7 cellular contexts compared by ENCODE assay signal in the genomic region with DNA sequence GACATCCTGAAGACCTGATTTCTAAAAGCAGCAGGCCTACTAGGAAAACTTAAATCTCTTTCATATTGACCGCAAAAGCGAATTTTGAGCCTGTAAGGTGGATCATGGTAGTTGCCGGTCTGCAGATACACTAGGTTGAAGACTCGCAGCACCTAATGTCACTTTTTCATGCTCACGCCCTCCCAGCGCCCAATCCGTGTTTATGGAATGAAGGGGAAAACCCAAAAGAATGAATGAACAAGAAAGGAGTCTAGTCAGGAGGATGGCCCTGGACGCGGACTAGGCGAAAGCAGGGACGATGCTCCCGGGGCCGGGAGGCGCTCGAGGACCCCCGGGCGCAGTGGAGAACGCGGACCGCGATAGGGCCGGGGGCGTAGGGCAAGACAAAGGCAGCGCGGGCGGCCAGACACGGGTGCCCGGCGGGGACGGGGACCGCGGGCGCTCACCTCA. TPM values are rescaled to one million over a fixed set of nuclear protein-coding genes. Genes with fewer than 3 reads are reported as not detected.
DNase-seq lines count a peak whose midpoint lies in the region; ATAC-seq, FAIRE-seq and TF ChIP-seq lines count a peak whose summit lies in the region.

No MANE protein-coding gene starts in this region.

- H3K4me3 ChIP-seq in bronchial epithelial cell (ENCODE audit: low read depth, low read length): peak overlapping the region; percentile 99
- H3K4me3 ChIP-seq in mesodermal cell (ENCODE audit: extremely low read depth, insufficient read depth, low read length, poor library complexity, severe bottlenecking): peak overlapping the region; percentile 77

- no peaks in the 10 kb centered on the region for H3K27me3 ChIP-seq in bronchial epithelial cell (ENCODE audit: control insufficient read depth, insufficient read depth, low read length)

- WGBS in mesodermal cell (ENCODE audit: insufficient coverage in 2 of 2), 2 experiments: 0% methylated on average over 27 to 31 of the region's 33 CpGs

- peak overlapping the region; percentile 93 for H3K27ac ChIP-seq in mesodermal cell (ENCODE audit: low read depth, low read length, severe bottlenecking)

- in situ Hi-C loops in GM13977 (cut with MboI; ENCODE audit: low pct_unique_long_range_greater_than_20kb, low sequenced_read_pairs, unreplicated experiment): no loop called here

- no peaks in the 10 kb centered on the region for H3K9me3 ChIP-seq in mesodermal cell (ENCODE audit: control insufficient read depth, low read length)

- no peak for ATAC-seq in HG02884 (IDR thresholded peaks at IDR 0.05; ENCODE audit: unreplicated experiment)

- H3K4me1 ChIP-seq in mesodermal cell (ENCODE audit: control insufficient read depth, insufficient read depth, low read length, poor library complexity, severe bottlenecking): peaks cover 8% of the 10 kb centered on the region

- H3K36me3 ChIP-seq in bronchial epithelial cell (ENCODE audit: control insufficient read depth, insufficient read depth, low read length): peaks cover 8% of the 10 kb centered on the region
- peaks cover 3% of the 10 kb centered on the region for H3K36me3 ChIP-seq in mesodermal cell (ENCODE audit: control insufficient read depth, insufficient read depth, low read length)

- DNase-seq in GM13977 (ENCODE audit: low spot score) (peak; percentile 39), NCI-H69 (lab: John Stamatoyannopoulos, UW) (peak; percentile 67), bronchial epithelial cell (ENCODE audit: low read depth) (no peak), NCI-H2029 (lab: John Stamatoyannopoulos, UW) (no peak), ecto neural progenitor cell (ENCODE audit: low spot score) (no peak)

- TF ChIP-seq CTCF in GM13977 (IDR thresholded peaks at IDR 0.05; ENCODE audit: extremely low read depth, insufficient read depth, missing control alignments) (no peak), bronchial epithelial cell (IDR thresholded peaks at IDR 0.05; ENCODE audit: insufficient read depth, low read length, severe bottlenecking) (no peak)

- no peak for FAIRE-seq in bronchial epithelial cell (lab: Jason Lieb, UNC)

RNA-seq across cellular contexts. Expression of gene GCLC, which starts 0.8 kb away (rescaled TPM):
- total RNA-seq in bronchial epithelial cell: 74.8 and 90.9 TPM in 2 replicates
- 11.2 TPM for polyA plus RNA-seq in mesodermal cell (2013, experiment 1 of 2)
- 10.6 TPM for polyA plus RNA-seq in mesodermal cell (2013, experiment 2 of 2)

Comparison
In these comparisons a context has a peak if more than half of its experiments do, and no peak if none do; other contexts are left out.
1. DNase-seq: peak in GM13977 (single experiment) and NCI-H69 (single experiment); none in bronchial epithelial cell (single experiment), NCI-H2029 (single experiment) and ecto neural progenitor cell (single experiment).